Comparison of ENCODE assay signal across 10 cellular contexts in the genomic region with DNA sequence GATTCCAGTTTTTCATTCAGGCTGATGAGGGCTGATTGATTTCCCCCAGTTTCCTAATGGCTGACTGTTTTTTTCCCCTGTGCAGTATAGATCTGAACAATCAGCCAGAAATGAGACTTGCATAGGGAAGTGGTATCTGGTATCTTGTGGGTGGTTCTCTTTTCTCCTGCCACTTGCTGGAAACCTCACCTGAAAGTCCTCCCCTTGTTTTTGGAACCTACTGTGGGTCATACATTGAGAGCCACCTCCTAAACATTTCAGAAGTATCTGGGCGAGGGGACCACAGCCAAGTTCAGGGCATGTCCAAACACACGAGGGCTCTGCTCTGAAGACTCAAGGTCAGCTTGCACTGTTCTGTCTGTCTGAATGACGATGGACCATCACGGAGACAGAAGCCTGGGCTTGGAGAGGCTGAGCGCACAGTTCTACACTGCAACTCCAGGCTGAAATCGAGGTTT. TPM values are rescaled to one million over a fixed set of nuclear protein-coding genes. Genes with fewer than 3 reads are reported as not detected.
DNase-seq lines count a peak whose midpoint lies in the region; ATAC-seq lines count a peak whose summit lies in the region.
"Had no signal": no experiment of that assay in that cellular context is flagged by ENCODE, and none has a peak within 500 bp of the region (broad histone marks: within the 10 kb centered on the region; RNA-seq: fewer than 3 reads in every experiment).

No MANE protein-coding gene starts in this region.

- H3K9me3 ChIP-seq in CD4-positive, alpha-beta memory T cell (ENCODE audit: control insufficient read depth in 1 of 2, low read length in 2 of 2), result no peaks in the 10 kb centered on the region
- no peaks in the 10 kb centered on the region for H3K9me3 ChIP-seq in HAP-1
- H3K9me3 ChIP-seq: lower lobe of right lung had no signal

- H3K27me3 ChIP-seq in CD4-positive, alpha-beta memory T cell (ENCODE audit: insufficient read depth, low read length), result no peaks in the 10 kb centered on the region
- H3K27me3 ChIP-seq in HAP-1 (ENCODE audit: low read depth), result no peaks in the 10 kb centered on the region

- no peaks in the 10 kb centered on the region for H3K36me3 Mint-ChIP-seq in CD4-positive, alpha-beta memory T cell
- no peaks in the 10 kb centered on the region for H3K36me3 Mint-ChIP-seq in activated naive CD8-positive, alpha-beta T cell

- peaks cover 31 to 68% (median 51%) of the 10 kb centered on the region in 4 donors for H3K4me1 Mint-ChIP-seq in CD4-positive, alpha-beta memory T cell
- H3K4me1 Mint-ChIP-seq in activated naive CD8-positive, alpha-beta T cell (ENCODE audit: low read depth), result peaks cover 60% of the 10 kb centered on the region

- H3K27ac ChIP-seq in CD4-positive, alpha-beta memory T cell (ENCODE audit: low read depth, low read length), result no peak overlapping the region
- H3K27ac ChIP-seq: lower lobe of right lung had no signal

- peak overlapping the region in 4 of 7 donors; percentile 24 to 80 (median 66) for H3K27ac Mint-ChIP-seq in CD4-positive, alpha-beta memory T cell
- peak overlapping the region; percentile 62 for H3K27ac Mint-ChIP-seq in activated naive CD8-positive, alpha-beta T cell

- intact Hi-C loops in CD4-positive, alpha-beta memory T cell (cut with micrococcal nuclease), result no loop called here
- intact Hi-C loops in posterior cingulate gyrus (cut with DNase I), result no loop called here

- in situ Hi-C loops in HAP-1 (cut with MboI; ENCODE audit: low sequenced_read_pairs), result no loop called here

- no peaks in the 10 kb centered on the region for H3K9me3 Mint-ChIP-seq in CD4-positive, alpha-beta memory T cell
- no peaks in the 10 kb centered on the region for H3K9me3 Mint-ChIP-seq in activated naive CD8-positive, alpha-beta T cell (ENCODE audit: low read depth)

- ATAC-seq in GM19035 (IDR thresholded peaks at IDR 0.05; ENCODE audit: unreplicated experiment) (peak; percentile 77), HG03064 (IDR thresholded peaks at IDR 0.05; ENCODE audit: low read depth, unreplicated experiment) (peak; percentile 63)

- CTCF ChIA-PET in CD4-positive, alpha-beta memory T cell (lab: Charles Lee; ENCODE audit: partially characterized antibody), result no interaction called here

- peak overlapping the region in 4 of 8 donors; percentile 8 to 70 (median 27) for H3K4me3 Mint-ChIP-seq in CD4-positive, alpha-beta memory T cell
- peak overlapping the region; percentile 15 for H3K4me3 Mint-ChIP-seq in activated naive CD8-positive, alpha-beta T cell

- no peak overlapping the region for H3K4me3 ChIP-seq in CD4-positive, alpha-beta memory T cell (ENCODE audit: low read length in 2 of 2)
- no peak overlapping the region for H3K4me3 ChIP-seq in HAP-1
- H3K4me3 ChIP-seq: lower lobe of right lung had no signal

- no peaks in the 10 kb centered on the region for H3K27me3 Mint-ChIP-seq in CD4-positive, alpha-beta memory T cell
- no peaks in the 10 kb centered on the region for H3K27me3 Mint-ChIP-seq in activated naive CD8-positive, alpha-beta T cell

- POLR2A ChIA-PET in CD4-positive, alpha-beta memory T cell (lab: Charles Lee; ENCODE audit: partially characterized antibody), result interaction anchor here (4.8 kb wide), 1 partner anchor 62 kb away, joined by 27 read pairs; the partner anchor contains the start of gene MALT1

- no peak for DNase-seq in CD4-positive, alpha-beta memory T cell
- DNase-seq in cerebellar cortex (ENCODE audit: low spot score) (no peak), posterior cingulate gyrus (no peak), OCI-M2 (lab: John Stamatoyannopoulos, UW; ENCODE audit: unreplicated experiment) (no peak), HAP-1 (ENCODE audit: low spot score in 2 of 2) (no peak)
- DNase-seq: lower lobe of right lung, NCI-H187 treated with DMSO at 0.1 percent for 48 hours had no signal

- no peaks in the 10 kb centered on the region for H3K36me3 ChIP-seq in CD4-positive, alpha-beta memory T cell (ENCODE audit: insufficient read depth, low read length)
- H3K36me3 ChIP-seq in HAP-1 (replicated peaks), result no peaks in the 10 kb centered on the region
- H3K36me3 ChIP-seq: lower lobe of right lung had no signal

- peaks cover 52% of the 10 kb centered on the region for H3K4me1 ChIP-seq in CD4-positive, alpha-beta memory T cell (ENCODE audit: insufficient read depth, low read length)
- H3K4me1 ChIP-seq in HAP-1, result peaks cover 15% of the 10 kb centered on the region
- H3K4me1 ChIP-seq: lower lobe of right lung had no signal

RNA-seq across cellular contexts. Expression of gene ALPK2, which starts 19.3 kb away (rescaled TPM):
- total RNA-seq in CD4-positive, alpha-beta memory T cell, result 1 to 10 TPM; 1.5 to 1.9 TPM
- under 1 TPM in 1 of 2 donors, not detected in 1; 0.30 TPM for polyA plus RNA-seq in CD4-positive, alpha-beta memory T cell
- total RNA-seq: lower lobe of right lung had no signal
